In genomic region chr3:25817638-25818037, GRCh38 we compare ENCODE assay signal across 13 cellular contexts.
"Had no signal": no experiment of that assay in that cellular context is flagged by ENCODE, and none has a peak within 500 bp of the region (broad histone marks: within the 10 kb centered on the region; RNA-seq: fewer than 3 reads in every experiment).

No MANE protein-coding gene starts in this region.

- ATAC-seq: left lobe of liver; natural killer cell treated with Interleukin-12 subunit alpha and Interleukin-12 subunit beta and Interleukin-15 and Interleukin-18, amount 100 ng/mL, for 72 hours; pancreas; right lobe of liver had no signal

- H3K27ac ChIP-seq: dorsolateral prefrontal cortex, neutrophil, pancreas, right lobe of liver had no signal

- DNase-seq: activated CD4-positive, alpha-beta memory T cell treated with anti-CD3 and anti-CD28 coated beads for 36 hours; activated gamma-delta T cell; activated T-cell treated with anti-CD3 and anti-CD28 coated beads, Interleukin-2, amount 50 U/mL, for 48 hours; dorsolateral prefrontal cortex; foreskin melanocyte; pancreas; right lobe of liver; stimulated activated CD4-positive, alpha-beta T cell treated with anti-CD3 and anti-CD28 coated beads, Interleukin-15, amount 100 ng/mL, for 24 hours; stimulated activated CD4-positive, alpha-beta T cell treated with anti-CD3 and anti-CD28 coated beads, Interleukin-2, amount 100 ng/mL, for 48 hours; stimulated activated naive CD8-positive, alpha-beta T cell treated with anti-CD3 and anti-CD28 coated beads, Interleukin-15, amount 100 ng/mL, for 72 hours had no signal
